In genomic region chr15:100716456-100717085, GRCh38 we compare ENCODE assay signal across 16 cellular contexts.
DNase-seq lines count a peak whose midpoint lies in the region; ATAC-seq, FAIRE-seq and TF ChIP-seq lines count a peak whose summit lies in the region.
"Had no signal": no experiment of that assay in that cellular context is flagged by ENCODE, and none has a peak within 500 bp of the region (broad histone marks: within the 10 kb centered on the region; RNA-seq: fewer than 3 reads in every experiment).

No MANE protein-coding gene starts in this region.

- H3K4me1 Mint-ChIP-seq in Caco-2 (ENCODE audit: low read depth, unreplicated experiment), result peaks cover 19% of the 10 kb centered on the region
- H3K4me1 Mint-ChIP-seq: GM23338 had no signal

- H4K8ac ChIP-seq in trophoblast cell (ENCODE audit: low read depth, low read length), result no peak overlapping the region

- H3K23ac ChIP-seq in trophoblast cell (ENCODE audit: low read length), result no peak overlapping the region

- H3K18ac ChIP-seq in trophoblast cell (ENCODE audit: low read length), result no peak overlapping the region

- no peak overlapping the region for H4K91ac ChIP-seq in trophoblast cell (ENCODE audit: low read depth, low read length)

- TF ChIP-seq CTCF in Caco-2 (IDR thresholded peaks at IDR 0.05; ENCODE audit: insufficient read depth in 1 of 2, low read depth in 1 of 2, low read length in 1 of 2, severe bottlenecking in 1 of 2, unreplicated experiment in 1 of 2) (no peak), coronary artery (IDR thresholded peaks at IDR 0.05) (no peak)

- H3K27me3 ChIP-seq in Caco-2 (replicated peaks; ENCODE audit: control insufficient read depth, insufficient read depth, low read length) (no peaks in the 10 kb centered on the region), trophoblast cell (ENCODE audit: insufficient read depth, low read length) (no peaks in the 10 kb centered on the region)

- H3K36me3 ChIP-seq in Caco-2 (ENCODE audit: control insufficient read depth, insufficient read depth, low read length) (no peaks in the 10 kb centered on the region), trophoblast cell (ENCODE audit: control insufficient read depth in 1 of 2, insufficient read depth in 2 of 2, low read length in 2 of 2) (no peaks in the 10 kb centered on the region)

- DNase-seq in Caco-2, result no peak
- DNase-seq in HT-29 (ENCODE audit: low spot score), result peak; percentile 6
- DNase-seq in coronary artery (ENCODE audit: low spot score), result peak; percentile 54
- DNase-seq in mesenteric fat pad (ENCODE audit: low spot score), result peak; percentile 53
- DNase-seq in frontal cortex (ENCODE audit: low spot score in 2 of 2), result no peak
- DNase-seq in trophoblast cell, result no peak
- no peak for DNase-seq in UCSD-AML1 (lab: John Stamatoyannopoulos, UW; ENCODE audit: unreplicated experiment)
- DNase-seq: AML-193, DND-41, KG1, NCI-H1436 treated with DMSO at 0.1 percent for 48 hours, NCI-H2081 had no signal

- no TSS peak for BruUV-seq in Caco-2 (replicated peaks; lab: Mats Ljungman, UMichigan)

- CTCF ChIA-PET in Caco-2 (lab: Charles Lee), result no interaction called here

- peaks cover 2% of the 10 kb centered on the region for H3K79me1 ChIP-seq in trophoblast cell (ENCODE audit: low read length)

- no peak overlapping the region for H3K14ac ChIP-seq in trophoblast cell (ENCODE audit: low read length)

- H3K36me3 Mint-ChIP-seq in Caco-2 (ENCODE audit: insufficient read depth, unreplicated experiment), result peaks cover 7% of the 10 kb centered on the region
- H3K36me3 Mint-ChIP-seq: CD14-positive monocyte had no signal

- ATAC-seq in GM18867 (IDR thresholded peaks at IDR 0.05; ENCODE audit: unreplicated experiment), result no peak
- ATAC-seq: GM23338 had no signal

- H3K9me3 Mint-ChIP-seq in Caco-2 (ENCODE audit: unreplicated experiment), result peaks cover 10% of the 10 kb centered on the region

- no peak overlapping the region for H3K27ac ChIP-seq in coronary artery
- no peak overlapping the region for H3K27ac ChIP-seq in trophoblast cell (ENCODE audit: low read depth, low read length)

- H4K12ac ChIP-seq in trophoblast cell (ENCODE audit: low read depth, low read length), result no peak overlapping the region

- intact Hi-C loops in Caco-2 (cut with micrococcal nuclease; ENCODE audit: unreplicated experiment), result no loop called here

- H3K27me3 Mint-ChIP-seq in Caco-2 (ENCODE audit: insufficient read depth, unreplicated experiment), result no peaks in the 10 kb centered on the region

- H3K4me3 Mint-ChIP-seq in Caco-2 (ENCODE audit: unreplicated experiment), result no peak overlapping the region
- H3K4me3 Mint-ChIP-seq: CD14-positive monocyte, GM23338 had no signal

- H2BK120ac ChIP-seq in trophoblast cell (ENCODE audit: insufficient read depth, low read length, poor library complexity), result no peak overlapping the region

- no CpG with 5 or more reads among the region's 10 CpGs for WGBS in trophoblast cell (ENCODE audit: extremely low coverage, insufficient coverage, insufficient read length)

- no peak overlapping the region for H2BK12ac ChIP-seq in trophoblast cell (ENCODE audit: low read length)

- H3K4me1 ChIP-seq in Caco-2, result peaks cover 53% of the 10 kb centered on the region
- H3K4me1 ChIP-seq in trophoblast cell (ENCODE audit: control insufficient read depth in 1 of 2, insufficient read depth in 2 of 2, low read length in 2 of 2), result peaks cover 4 to 7% of the 10 kb centered on the region in 2 experiments

- no peak overlapping the region for H3K4ac ChIP-seq in trophoblast cell (ENCODE audit: low read depth, low read length)

- POLR2A ChIA-PET in Caco-2 (lab: Charles Lee), result no interaction called here

- H3K9me3 ChIP-seq in Caco-2 (no peaks in the 10 kb centered on the region), trophoblast cell (ENCODE audit: insufficient read depth, low read depth, low read length) (no peaks in the 10 kb centered on the region)

- peak overlapping the region; percentile 84 for H3K27ac Mint-ChIP-seq in Caco-2 (ENCODE audit: unreplicated experiment)
- H3K27ac Mint-ChIP-seq: GM23338 had no signal

- FAIRE-seq in frontal cortex (lab: Jason Lieb, UNC), result no peak
- FAIRE-seq: G401.6 had no signal

- no peak overlapping the region for H2AK5ac ChIP-seq in trophoblast cell (ENCODE audit: low read length)

- no peak overlapping the region for H2BK5ac ChIP-seq in trophoblast cell (ENCODE audit: low read depth, low read length, poor library complexity)

- no peak overlapping the region for H2AFZ ChIP-seq in trophoblast cell (ENCODE audit: insufficient read depth, low read length, poor library complexity)
- H2AFZ ChIP-seq: GM23338 had no signal

- no peak overlapping the region for H3K9ac ChIP-seq in trophoblast cell (ENCODE audit: low read length)

- H3K4me3 ChIP-seq in Caco-2 (ENCODE audit: low read depth, low read length) (no peak overlapping the region), coronary artery (no peak overlapping the region), trophoblast cell (ENCODE audit: low read depth, low read length) (no peak overlapping the region)
- H3K4me3 ChIP-seq: GM23338 had no signal

- H3K79me2 ChIP-seq in trophoblast cell (ENCODE audit: control insufficient read depth, insufficient read depth, low read length, poor library complexity), result no peaks in the 10 kb centered on the region

- H3K4me2 ChIP-seq in trophoblast cell (ENCODE audit: low read length), result no peak overlapping the region
- H3K4me2 ChIP-seq: GM23338 had no signal

Comparison
In these comparisons a context has a peak if more than half of its experiments do, and no peak if none do; other contexts are left out.
1. DNase-seq: peak in HT-29 (single experiment), coronary artery (single experiment) and mesenteric fat pad (single experiment); none in Caco-2 (0 of 2), frontal cortex (0 of 2), trophoblast cell (0 of 2) and UCSD-AML1 (single experiment).